ENCODE assay signal across 9 cellular contexts in the genomic region with DNA sequence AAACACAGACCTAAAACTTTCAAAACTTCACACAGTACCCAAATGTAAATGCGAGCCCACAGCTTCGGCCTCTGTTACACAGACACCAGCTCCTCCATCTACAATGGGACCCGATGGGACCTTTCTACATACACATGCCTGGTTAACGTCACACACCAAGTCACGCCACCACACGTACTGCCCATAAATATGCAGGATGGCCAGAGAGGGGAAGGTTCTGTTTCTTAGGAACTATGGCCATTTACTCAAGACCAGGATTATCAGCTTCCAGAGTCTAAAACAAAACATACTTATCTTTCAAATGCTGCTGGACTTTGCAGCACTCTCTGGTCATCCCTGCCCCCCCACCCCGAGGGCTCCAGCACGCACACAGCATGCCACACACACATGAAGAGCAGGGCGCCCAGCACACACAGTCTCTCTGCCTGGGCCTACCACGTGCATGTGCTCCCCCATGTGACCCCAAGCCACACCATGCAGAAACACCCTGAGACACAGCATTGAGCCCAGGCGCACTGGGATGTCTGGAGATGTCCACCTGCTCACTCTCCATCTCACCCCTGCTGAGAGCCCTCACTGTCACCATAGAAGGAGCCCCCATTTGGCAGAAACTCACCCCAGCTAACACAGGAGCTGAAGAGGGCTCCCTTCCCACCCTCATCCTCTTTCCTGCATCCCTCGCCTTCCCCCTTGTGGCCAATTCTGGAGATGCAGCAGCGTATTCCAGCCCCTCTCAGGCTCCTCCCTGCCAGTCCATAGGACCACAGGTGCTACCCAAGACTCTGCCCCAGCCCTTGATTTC.
DNase-seq lines count a peak whose midpoint lies in the region; ATAC-seq and TF ChIP-seq lines count a peak whose summit lies in the region.
"Had no signal": no experiment of that assay in that cellular context is flagged by ENCODE, and none has a peak within 500 bp of the region (broad histone marks: within the 10 kb centered on the region; RNA-seq: fewer than 3 reads in every experiment).

No MANE protein-coding gene starts in this region.

- no CpG with 5 or more reads among the region's 13 CpGs for WGBS in trophoblast cell (ENCODE audit: extremely low coverage, insufficient coverage, insufficient read length)

- H3K27ac ChIP-seq in trophoblast cell (ENCODE audit: low read depth, low read length), result no peak overlapping the region

- H3K36me3 ChIP-seq in trophoblast cell (ENCODE audit: control insufficient read depth in 1 of 2, insufficient read depth in 2 of 2, low read length in 2 of 2), result no peaks in the 10 kb centered on the region

- no peak overlapping the region for H3K23ac ChIP-seq in trophoblast cell (ENCODE audit: low read length)

- H2AFZ ChIP-seq in trophoblast cell (ENCODE audit: insufficient read depth, low read length, poor library complexity), result no peak overlapping the region

- peaks cover 8% of the 10 kb centered on the region for H3K4me1 Mint-ChIP-seq in type B pancreatic cell (ENCODE audit: unreplicated experiment)

- H3K4me1 ChIP-seq in trophoblast cell (ENCODE audit: control insufficient read depth in 1 of 2, insufficient read depth in 2 of 2, low read length in 2 of 2), result peaks cover 0 to 6% of the 10 kb centered on the region in 2 experiments

- no peaks in the 10 kb centered on the region for H3K27me3 ChIP-seq in trophoblast cell (ENCODE audit: insufficient read depth, low read length)

- no peak overlapping the region for H3K18ac ChIP-seq in trophoblast cell (ENCODE audit: low read length)

- H3K4me3 Mint-ChIP-seq in type B pancreatic cell, result no peak overlapping the region
- H3K4me3 Mint-ChIP-seq: dendritic cell treated with granulocyte-macrophage colony-stimulating factor and Interleukin-4, amounts not matched to agents 40 ng/mL and 50 ng/mL, for 4 days had no signal

- H3K9me3 Mint-ChIP-seq in type B pancreatic cell, result no peaks in the 10 kb centered on the region
- H3K9me3 Mint-ChIP-seq: dendritic cell treated with granulocyte-macrophage colony-stimulating factor and Interleukin-4, amounts not matched to agents 40 ng/mL and 50 ng/mL, for 4 days had no signal

- no peak overlapping the region for H4K91ac ChIP-seq in trophoblast cell (ENCODE audit: low read depth, low read length)

- H2BK5ac ChIP-seq in trophoblast cell (ENCODE audit: low read depth, low read length, poor library complexity), result no peak overlapping the region

- ATAC-seq in GM19395 (IDR thresholded peaks at IDR 0.05; ENCODE audit: unreplicated experiment), result no peak

- no peaks in the 10 kb centered on the region for H3K79me1 ChIP-seq in trophoblast cell (ENCODE audit: low read length)

- H3K4ac ChIP-seq in trophoblast cell (ENCODE audit: low read depth, low read length), result no peak overlapping the region

- no peaks in the 10 kb centered on the region for H3K36me3 Mint-ChIP-seq in type B pancreatic cell

- H4K8ac ChIP-seq in trophoblast cell (ENCODE audit: low read depth, low read length), result no peak overlapping the region

- H3K4me3 ChIP-seq in trophoblast cell (ENCODE audit: low read depth, low read length), result no peak overlapping the region

- no peak overlapping the region for H2BK12ac ChIP-seq in trophoblast cell (ENCODE audit: low read length)

- no peak overlapping the region for H2BK120ac ChIP-seq in trophoblast cell (ENCODE audit: insufficient read depth, low read length, poor library complexity)

- peak overlapping the region; percentile 61 for H3K27ac Mint-ChIP-seq in type B pancreatic cell
- H3K27ac Mint-ChIP-seq: dendritic cell treated with granulocyte-macrophage colony-stimulating factor and Interleukin-4, amounts not matched to agents 40 ng/mL and 50 ng/mL, for 4 days had no signal

- H3K14ac ChIP-seq in trophoblast cell (ENCODE audit: low read length), result no peak overlapping the region

- H3K9ac ChIP-seq in trophoblast cell (ENCODE audit: low read length), result no peak overlapping the region

- H3K9me3 ChIP-seq in trophoblast cell (ENCODE audit: insufficient read depth, low read depth, low read length), result peaks cover 2% of the 10 kb centered on the region

- H3K4me2 ChIP-seq in trophoblast cell (ENCODE audit: low read length), result no peak overlapping the region

- TF ChIP-seq CTCF in LNCAP (IDR thresholded peaks at IDR 0.05), result peak; percentile 87
- TF ChIP-seq CTCF in type B pancreatic cell (conservative IDR thresholded peaks at IDR 0.05), result peak; percentile 91

- no peak overlapping the region for H2AK5ac ChIP-seq in trophoblast cell (ENCODE audit: low read length)

- H3K27me3 Mint-ChIP-seq in type B pancreatic cell, result peaks cover 24% of the 10 kb centered on the region

- no peak overlapping the region for H4K12ac ChIP-seq in trophoblast cell (ENCODE audit: low read depth, low read length)

- peak; percentile 40 for TF ChIP-seq POLR2A in Raji (IDR thresholded peaks at IDR 0.05; ENCODE audit: insufficient read depth, low read depth, low read length)

- no peaks in the 10 kb centered on the region for H3K79me2 ChIP-seq in trophoblast cell (ENCODE audit: control insufficient read depth, insufficient read depth, low read length, poor library complexity)

- DNase-seq in DMS53 (lab: John Stamatoyannopoulos, UW) (peak; percentile 79), germinal center (ENCODE audit: low spot score) (peak; percentile 82), trophoblast cell (peak; percentile 78 to 87), type B pancreatic cell (ENCODE audit: extremely low spot score, unreplicated experiment) (peak; percentile 92)
- DNase-seq in activated effector memory CD4-positive, alpha-beta T cell treated with anti-CD3 and anti-CD28 coated beads, Interleukin-2, amount 50 U/mL, for 16 hours, result peak; percentile 87
